8 cellular contexts compared by ENCODE assay signal in genomic region chr7:150736864-150737263, GRCh38. TPM values are rescaled to one million over a fixed set of nuclear protein-coding genes. Genes with fewer than 3 reads are reported as not detected.
DNase-seq lines count a peak whose midpoint lies in the region; ATAC-seq and TF ChIP-seq lines count a peak whose summit lies in the region.

No MANE protein-coding gene starts in this region.

- no peaks in the 10 kb centered on the region for H3K9me3 Mint-ChIP-seq in stimulated activated effector memory CD8-positive, alpha-beta T cell treated with anti-CD3 and anti-CD28 coated beads, Interleukin-12 subunit alpha, Interleukin-12 subunit beta, amount 100 ng/mL, for 72 hours

- H3K9me3 ChIP-seq in BE2C, result no peaks in the 10 kb centered on the region

- no peaks in the 10 kb centered on the region for H3K4me1 ChIP-seq in BE2C

- peak in 1 of 2 donors; percentile 66 for DNase-seq in stimulated activated effector memory CD8-positive, alpha-beta T cell treated with anti-CD3 and anti-CD28 coated beads, Interleukin-12 subunit alpha, Interleukin-12 subunit beta, amount 100 ng/mL, for 72 hours (ENCODE audit: low spot score in 2 of 2)
- DNase-seq in T-helper 9 cell (no peak), DMS79 (lab: John Stamatoyannopoulos, UW) (no peak), BE2C (no peak)
- DNase-seq in stimulated activated CD4-positive, alpha-beta T cell treated with anti-CD3 and anti-CD28 coated beads, Interleukin-12 subunit alpha, Interleukin-12 subunit beta, amount 100 ng/mL, for 4 hours, result no peak

- H3K36me3 ChIP-seq in BE2C, result no peaks in the 10 kb centered on the region

- H3K4me3 Mint-ChIP-seq in stimulated activated effector memory CD8-positive, alpha-beta T cell treated with anti-CD3 and anti-CD28 coated beads, Interleukin-12 subunit alpha, Interleukin-12 subunit beta, amount 100 ng/mL, for 72 hours, result peak overlapping the region; percentile 74

- peaks cover 54% of the 10 kb centered on the region for H3K27me3 ChIP-seq in BE2C

- H3K27ac ChIP-seq in cingulate gyrus (ENCODE audit: low read depth, low read length), result peak overlapping the region; percentile 76

- peaks cover 49% of the 10 kb centered on the region for H3K36me3 Mint-ChIP-seq in stimulated activated effector memory CD8-positive, alpha-beta T cell treated with anti-CD3 and anti-CD28 coated beads, Interleukin-12 subunit alpha, Interleukin-12 subunit beta, amount 100 ng/mL, for 72 hours

- H3K27ac Mint-ChIP-seq in stimulated activated effector memory CD8-positive, alpha-beta T cell treated with anti-CD3 and anti-CD28 coated beads, Interleukin-12 subunit alpha, Interleukin-12 subunit beta, amount 100 ng/mL, for 72 hours, result peak overlapping the region; percentile 91

- ATAC-seq in GM18868 (IDR thresholded peaks at IDR 0.05; ENCODE audit: unreplicated experiment), result peak; percentile 4
- peak; percentile 17 for ATAC-seq in GM21786 (IDR thresholded peaks at IDR 0.05; ENCODE audit: unreplicated experiment)
- no peak for ATAC-seq in stimulated activated effector memory CD8-positive, alpha-beta T cell treated with anti-CD3 and anti-CD28 coated beads, Interleukin-12 subunit alpha, Interleukin-12 subunit beta, amount 100 ng/mL, for 72 hours

- peaks cover 71% of the 10 kb centered on the region for H3K4me1 Mint-ChIP-seq in stimulated activated effector memory CD8-positive, alpha-beta T cell treated with anti-CD3 and anti-CD28 coated beads, Interleukin-12 subunit alpha, Interleukin-12 subunit beta, amount 100 ng/mL, for 72 hours

- no peak overlapping the region for H3K4me3 ChIP-seq in BE2C (ENCODE audit: low read depth, low read length)

- no peak for TF ChIP-seq CTCF in BE2C (IDR thresholded peaks at IDR 0.05; ENCODE audit: low read depth, low read length)

RNA-seq across cellular contexts. Expression of gene GIMAP5, which starts 0.4 kb away (rescaled TPM):
- polyA plus RNA-seq in BE2C (2012; ENCODE audit: insufficient read depth, insufficient read length, low read depth), result 1.3 TPM

RNA-seq across cellular contexts. Expression of gene GIMAP1, which starts 20.5 kb away (rescaled TPM):
- polyA plus RNA-seq in BE2C (2012; ENCODE audit: insufficient read depth, insufficient read length, low read depth), result not detected

RNA-seq across cellular contexts. Expression of gene GIMAP2, which starts 51.4 kb away (rescaled TPM):
- not detected for polyA plus RNA-seq in BE2C (2012; ENCODE audit: insufficient read depth, insufficient read length, low read depth)
